In genomic region chr16:89607453-89607852, GRCh38 we compare ENCODE assay signal across 25 cellular contexts. TPM values are rescaled to one million over a fixed set of nuclear protein-coding genes. Genes with fewer than 3 reads are reported as not detected.
"Had no signal": no experiment of that assay in that cellular context is flagged by ENCODE, and none has a peak within 500 bp of the region (broad histone marks: within the 10 kb centered on the region; RNA-seq: fewer than 3 reads in every experiment).

No MANE protein-coding gene starts in this region.

- H3K4me1 ChIP-seq: prostate gland, uterus had no signal

- H3K9me3 ChIP-seq: left lung, prostate gland, uterus had no signal

- H3K36me3 Mint-ChIP-seq: activated naive CD4-positive, alpha-beta T cell treated with anti-CD3 and anti-CD28 coated beads, Interleukin-2, amount 50 U/mL, for 72 hours; immature natural killer cell; naive B cell; stimulated activated naive B cell treated with anti-CD40 and anti-IgM and Interleukin-4, amounts not matched to agents 10 μg/mL and 1 μg/mL and 100 μg/mL, for 72 hours had no signal

- DNase-seq: activated CD4-positive, alpha-beta T cell treated with anti-CD3 and anti-CD28 coated beads for 1 hour; activated CD4-positive, alpha-beta T cell treated with anti-CD3 and anti-CD28 coated beads, Interleukin-2, amount 50 U/mL, for 1 hour; activated CD8-positive, alpha-beta T cell treated with anti-CD3 and anti-CD28 coated beads, Interleukin-2, amount 10 ng/mL, durations not matched to agents 7 days and 5 days; aorta; brain microvascular endothelial cell; caudate nucleus; effector CD4-positive, alpha-beta T cell; erythroblast; foreskin fibroblast; immature natural killer cell; kidney glomerular epithelial cell; left lung; naive B cell; stimulated activated CD4-positive, alpha-beta T cell treated with anti-CD3 and anti-CD28 coated beads, Interleukin-2, amount 100 ng/mL, for 48 hours; stimulated activated CD8-positive, alpha-beta memory T cell treated with anti-CD3 and anti-CD28 coated beads, Interleukin-4, amount 100 ng/mL, for 48 hours; stimulated activated naive B cell treated with anti-CD40 and anti-IgM and Interleukin-4, amounts not matched to agents 10 μg/mL and 1 μg/mL and 100 μg/mL, for 72 hours; trophoblast cell; uterus had no signal

- H3K36me3 ChIP-seq: brain microvascular endothelial cell, left lung, prostate gland, uterus had no signal

- H3K4me3 ChIP-seq: left lung, lung, prostate gland, uterus had no signal

- H3K4me3 Mint-ChIP-seq: activated CD8-positive, alpha-beta T cell treated with anti-CD3 and anti-CD28 coated beads, Interleukin-2, amount 10 ng/mL, durations not matched to agents 7 days and 5 days; dendritic cell treated with granulocyte-macrophage colony-stimulating factor and Interleukin-4, amounts not matched to agents 40 ng/mL and 50 ng/mL, for 4 days; immature natural killer cell; naive B cell; stimulated activated naive B cell treated with anti-CD40 and anti-IgM and Interleukin-4, amounts not matched to agents 10 μg/mL and 1 μg/mL and 100 μg/mL, for 72 hours; T-helper 2 cell treated with Interferon-gamma antibody and Interleukin-4, amounts not matched to agents 5 μg/mL and 100 μg/mL, for 36 hours had no signal

- ATAC-seq: activated CD8-positive, alpha-beta T cell treated with anti-CD3 and anti-CD28 coated beads, Interleukin-2, amount 10 ng/mL, durations not matched to agents 7 days and 5 days; activated naive CD4-positive, alpha-beta T cell treated with anti-CD3 and anti-CD28 coated beads, Interleukin-2, amount 50 U/mL, for 72 hours; left lung; stimulated activated naive B cell treated with anti-CD40 and anti-IgM and Interleukin-4, amounts not matched to agents 10 μg/mL and 1 μg/mL and 100 μg/mL, for 72 hours had no signal

- H3K27me3 ChIP-seq: brain microvascular endothelial cell, uterus had no signal

- H3K27ac Mint-ChIP-seq: activated CD8-positive, alpha-beta T cell treated with anti-CD3 and anti-CD28 coated beads, Interleukin-2, amount 10 ng/mL, durations not matched to agents 7 days and 5 days; activated naive CD4-positive, alpha-beta T cell treated with anti-CD3 and anti-CD28 coated beads, Interleukin-2, amount 50 U/mL, for 72 hours; dendritic cell treated with granulocyte-macrophage colony-stimulating factor and Interleukin-4, amounts not matched to agents 40 ng/mL and 50 ng/mL, for 4 days; immature natural killer cell; naive B cell; stimulated activated naive B cell treated with anti-CD40 and anti-IgM and Interleukin-4, amounts not matched to agents 10 μg/mL and 1 μg/mL and 100 μg/mL, for 72 hours; T-helper 2 cell treated with Interferon-gamma antibody and Interleukin-4, amounts not matched to agents 5 μg/mL and 100 μg/mL, for 36 hours had no signal

- H3K9me3 Mint-ChIP-seq: activated naive CD4-positive, alpha-beta T cell treated with anti-CD3 and anti-CD28 coated beads, Interleukin-2, amount 50 U/mL, for 72 hours; dendritic cell treated with granulocyte-macrophage colony-stimulating factor and Interleukin-4, amounts not matched to agents 40 ng/mL and 50 ng/mL, for 4 days; immature natural killer cell; naive B cell; stimulated activated naive B cell treated with anti-CD40 and anti-IgM and Interleukin-4, amounts not matched to agents 10 μg/mL and 1 μg/mL and 100 μg/mL, for 72 hours; T-helper 2 cell treated with Interferon-gamma antibody and Interleukin-4, amounts not matched to agents 5 μg/mL and 100 μg/mL, for 36 hours had no signal

- H3K27ac ChIP-seq: brain microvascular endothelial cell, left lung, prostate gland, uterus had no signal

RNA-seq across cellular contexts. Expression of gene DPEP1, which starts 6.0 kb away (rescaled TPM):
- total RNA-seq: activated CD8-positive, alpha-beta T cell treated with anti-CD3 and anti-CD28 coated beads, Interleukin-2, amount 10 ng/mL, durations not matched to agents 7 days and 5 days; activated naive CD4-positive, alpha-beta T cell treated with anti-CD3 and anti-CD28 coated beads, Interleukin-2, amount 50 U/mL, for 72 hours; aorta; osteocyte had no signal
- polyA plus RNA-seq: fibroblast of lung, immature natural killer cell had no signal
